8 cellular contexts compared by ENCODE assay signal in genomic region chrX:151393514-151393913, GRCh38. TPM values are rescaled to one million over a fixed set of nuclear protein-coding genes. Genes with fewer than 3 reads are reported as not detected.
DNase-seq lines count a peak whose midpoint lies in the region; ATAC-seq and TF ChIP-seq lines count a peak whose summit lies in the region.

No MANE protein-coding gene starts in this region.

- H3K36me3 ChIP-seq in testis (ENCODE audit: low read depth, missing control alignments): no peaks in the 10 kb centered on the region

- peak; percentile 34 to 65 for DNase-seq in activated CD4-positive, alpha-beta T cell treated with anti-CD3 and anti-CD28 coated beads for 4 hours
- DNase-seq in iPS-NIHi7 (ENCODE audit: extremely low spot score) (peak; percentile 26), retina (no peak), testis (no peak), substantia nigra (lab: John Stamatoyannopoulos, UW) (no peak)

- H3K9me3 ChIP-seq in testis: no peaks in the 10 kb centered on the region

- intact Hi-C loops in testis (cut with DNase I; ENCODE audit: low total_unique reads): no loop called here

- H3K4me3 ChIP-seq in testis: no peak overlapping the region

- WGBS in testis, 2 donors: 31% methylated on average over 1 of the region's 1 CpG; no CpG with 5 or more reads in 1 of the 2 donors

- no peak for TF ChIP-seq POLR2A in testis (IDR thresholded peaks at IDR 0.05)

- H3K27me3 ChIP-seq in testis: no peaks in the 10 kb centered on the region

- ATAC-seq in GM18499 (IDR thresholded peaks at IDR 0.05; ENCODE audit: insufficient read depth, unreplicated experiment): peak; percentile 43
- peak; percentile 42 for ATAC-seq in HG03280 (IDR thresholded peaks at IDR 0.05; ENCODE audit: unreplicated experiment)
- ATAC-seq in GM21381 (IDR thresholded peaks at IDR 0.05; ENCODE audit: unreplicated experiment): no peak

- H3K4me1 ChIP-seq in testis: no peaks in the 10 kb centered on the region

- H3K27ac ChIP-seq in testis (no peak overlapping the region), substantia nigra (ENCODE audit: low read depth, low read length, poor library complexity, severe bottlenecking) (no peak overlapping the region)

- TF ChIP-seq CTCF in testis (IDR thresholded peaks at IDR 0.05): no peak

RNA-seq across cellular contexts. Expression of gene VMA21, which starts 3.5 kb away (rescaled TPM):
- 10 to 100 TPM; 31.9 to 33.0 TPM for total RNA-seq in testis
- 16.2 TPM for polyA plus RNA-seq in testis (ENCODE audit: insufficient read depth, low read depth, low replicate concordance)

Comparison
In these comparisons a context has a peak if more than half of its experiments do, and no peak if none do; other contexts are left out.
1. DNase-seq: peak in activated CD4-positive, alpha-beta T cell treated with anti-CD3 and anti-CD28 coated beads for 4 hours (2 of 2) and iPS-NIHi7 (single experiment); none in retina (single experiment), testis (single experiment) and substantia nigra (0 of 49).